In the genomic region with DNA sequence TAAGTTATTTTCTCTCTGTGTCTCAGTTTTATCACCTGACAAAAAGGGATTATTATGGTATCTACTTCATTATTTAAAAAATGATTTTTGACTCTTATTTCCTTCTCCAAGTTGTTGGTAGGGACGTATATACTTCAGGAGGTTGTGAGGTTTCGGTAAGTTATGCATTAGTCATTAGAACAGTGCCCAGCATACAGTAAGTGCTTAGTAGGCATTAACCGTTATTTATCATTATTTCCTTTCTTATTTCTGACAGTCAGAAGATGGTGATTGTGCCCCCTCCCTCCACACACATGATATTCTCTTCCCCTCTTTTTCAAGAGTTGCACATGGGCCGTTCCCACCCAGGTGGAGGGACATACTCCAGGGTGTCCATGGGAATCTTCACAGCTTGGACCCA, we compare ENCODE assay signal across 35 cellular contexts. TPM values are rescaled to one million over a fixed set of nuclear protein-coding genes. Genes with fewer than 3 reads are reported as not detected.
"Had no signal": no experiment of that assay in that cellular context is flagged by ENCODE, and none has a peak within 500 bp of the region (broad histone marks: within the 10 kb centered on the region; RNA-seq: fewer than 3 reads in every experiment).

No MANE protein-coding gene starts in this region.

- H3K9me3 ChIP-seq: esophagus squamous epithelium, gastroesophageal sphincter, heart right ventricle had no signal

- H3K36me3 Mint-ChIP-seq: activated naive CD8-positive, alpha-beta T cell had no signal

- H3K4me3 ChIP-seq: esophagus squamous epithelium, gastroesophageal sphincter, heart right ventricle had no signal

- H3K36me3 ChIP-seq: brain microvascular endothelial cell, gastroesophageal sphincter, WERI-Rb-1 had no signal

- H3K4me3 Mint-ChIP-seq: activated B cell treated with CpG ODN at 0.5 μM for 24 hours; activated CD8-positive, alpha-beta T cell treated with anti-CD3 and anti-CD28 coated beads for 36 hours; activated naive CD8-positive, alpha-beta T cell; activated T-cell treated with anti-CD3 and anti-CD28 coated beads, Interleukin-2, amount 50 U/mL, for 4 hours; activated T-helper 17 cell treated with anti-CD3 and anti-CD28 coated beads, Interleukin-2, amount 50 U/mL, for 72 hours; central memory CD8-positive, alpha-beta T cell; T-helper 17 cell; T-helper 2 cell treated with Interferon-gamma antibody and Interleukin-4, amounts not matched to agents 5 μg/mL and 100 μg/mL, for 36 hours had no signal

- H3K27me3 ChIP-seq: esophagus squamous epithelium, heart right ventricle had no signal

- H3K9me3 Mint-ChIP-seq: activated B cell treated with CpG ODN at 0.5 μM for 24 hours; activated CD8-positive, alpha-beta T cell treated with anti-CD3 and anti-CD28 coated beads for 36 hours; activated T-cell treated with anti-CD3 and anti-CD28 coated beads, Interleukin-2, amount 50 U/mL, for 4 hours; activated T-helper 17 cell treated with anti-CD3 and anti-CD28 coated beads, Interleukin-2, amount 50 U/mL, for 72 hours; central memory CD8-positive, alpha-beta T cell; T-helper 2 cell treated with Interferon-gamma antibody and Interleukin-4, amounts not matched to agents 5 μg/mL and 100 μg/mL, for 36 hours had no signal

- H3K27ac ChIP-seq: brain microvascular endothelial cell, epithelial cell of prostate, esophagus squamous epithelium, gastroesophageal sphincter, WERI-Rb-1 had no signal

- FAIRE-seq: astrocyte, bronchial epithelial cell, colon, endometrium, endothelial cell of umbilical vein had no signal

- H3K4me1 Mint-ChIP-seq: activated B cell treated with CpG ODN at 0.5 μM for 24 hours; activated T-helper 17 cell treated with anti-CD3 and anti-CD28 coated beads, Interleukin-2, amount 50 U/mL, for 72 hours; central memory CD8-positive, alpha-beta T cell had no signal

- DNase-seq: activated B cell treated with CpG ODN at 0.5 μM for 24 hours; activated CD4-positive, alpha-beta T cell treated with anti-CD3 and anti-CD28 coated beads for 48 hours; activated CD4-positive, alpha-beta T cell treated with anti-CD3 and anti-CD28 coated beads, Interleukin-2, amount 50 U/mL, for 1 hour; activated CD4-positive, alpha-beta T cell treated with anti-CD3 and anti-CD28 coated beads, Interleukin-2, amount 50 U/mL, for 48 hours; activated CD8-positive, alpha-beta memory T cell treated with anti-CD3 and anti-CD28 coated beads for 24 hours; activated CD8-positive, alpha-beta T cell treated with anti-CD3 and anti-CD28 coated beads for 36 hours; activated effector memory CD4-positive, alpha-beta T cell treated with Interleukin-2 at 50 U/mL for 16 hours; activated gamma-delta T cell treated with Interleukin-2 at 50 U/mL for 16 hours; activated naive CD4-positive, alpha-beta T cell treated with anti-CD3 and anti-CD28 coated beads, Interleukin-2, amount 50 U/mL, for 16 hours; activated naive CD4-positive, alpha-beta T cell treated with Interleukin-2 at 50 U/mL for 16 hours; activated T-cell treated with anti-CD3 and anti-CD28 coated beads, Interleukin-2, amount 50 U/mL, for 4 hours; amniotic stem cell; anterior cingulate cortex; brain microvascular endothelial cell; cortex of kidney; effector CD8-positive, alpha-beta T cell; esophagus squamous epithelium; foreskin melanocyte; heart right ventricle; T-helper 17 cell; T1000; WERI-Rb-1 had no signal

- ATAC-seq: activated CD8-positive, alpha-beta T cell treated with anti-CD3 and anti-CD28 coated beads for 36 hours; activated T-cell treated with anti-CD3 and anti-CD28 coated beads, Interleukin-2, amount 50 U/mL, for 4 hours; gastroesophageal sphincter; heart right ventricle; T-helper 17 cell had no signal

- H3K27ac Mint-ChIP-seq: activated B cell treated with CpG ODN at 0.5 μM for 24 hours; activated CD8-positive, alpha-beta T cell treated with anti-CD3 and anti-CD28 coated beads for 36 hours; activated naive CD8-positive, alpha-beta T cell; activated T-helper 17 cell treated with anti-CD3 and anti-CD28 coated beads, Interleukin-2, amount 50 U/mL, for 72 hours; T-helper 17 cell; T-helper 2 cell treated with Interferon-gamma antibody and Interleukin-4, amounts not matched to agents 5 μg/mL and 100 μg/mL, for 36 hours had no signal

RNA-seq across cellular contexts. Expression of gene SLCO2B1, which starts 36.1 kb away (rescaled TPM):
- total RNA-seq: activated CD8-positive, alpha-beta T cell treated with anti-CD3 and anti-CD28 coated beads for 36 hours; bronchial epithelial cell; endothelial cell of umbilical vein; fibroblast of lung; fibroblast of villous mesenchyme; T-helper 17 cell had no signal
- polyA plus RNA-seq: fibroblast of lung had no signal

RNA-seq across cellular contexts. Expression of gene TPBGL, which starts 53.6 kb away (rescaled TPM):
- total RNA-seq: activated B cell treated with CpG ODN at 0.5 μM for 24 hours, bronchial epithelial cell, endothelial cell of umbilical vein, fibroblast of lung, fibroblast of villous mesenchyme had no signal
- polyA plus RNA-seq: endothelial cell of umbilical vein, fibroblast of lung had no signal
